In the genomic region with DNA sequence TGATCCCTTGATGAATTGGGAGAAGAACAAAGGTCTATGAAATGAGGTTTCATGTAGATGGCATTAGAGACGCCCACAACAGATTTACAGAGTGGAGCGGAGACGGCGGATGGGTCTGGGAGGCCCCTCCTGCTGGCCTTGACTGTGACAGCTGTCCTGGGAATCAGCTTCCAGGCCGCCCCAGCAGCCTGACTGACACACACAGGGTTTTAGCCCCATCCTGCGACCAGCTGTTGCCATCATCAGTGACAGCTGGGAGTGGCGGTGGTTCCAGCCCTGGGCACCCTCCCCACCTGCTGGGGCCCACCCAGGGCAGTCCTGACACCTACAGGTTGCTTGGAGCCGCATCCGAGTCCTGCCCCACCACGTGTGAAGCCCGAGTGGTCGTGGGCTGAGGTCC, we compare ENCODE assay signal across 28 cellular contexts.
A peak's percentile ranks its signal among the peaks of the same experiment; 100 is the strongest.
DNase-seq lines count a peak whose midpoint lies in the region; ATAC-seq and TF ChIP-seq lines count a peak whose summit lies in the region.
"Had no signal": no experiment of that assay in that cellular context is flagged by ENCODE, and none has a peak within 500 bp of the region (broad histone marks: within the 10 kb centered on the region; RNA-seq: fewer than 3 reads in every experiment).

No MANE protein-coding gene starts in this region.

- H2BK15ac ChIP-seq in H9 (ENCODE audit: low read depth, low read length) = no peak overlapping the region

- H4K5ac ChIP-seq in H9 (ENCODE audit: insufficient read length, low read depth, low read length) = no peak overlapping the region

- WGBS in H9 (ENCODE audit: extremely low coverage, insufficient read length, low lambda C conversion rate) = no CpG with 5 or more reads among the region's 12 CpGs

- DNase-seq in H9 (no peak), NCI-H69 (lab: John Stamatoyannopoulos, UW) (peak; percentile 47), glutamatergic neuron (peak; percentile 71), skeletal muscle cell (ENCODE audit: low read depth) (peak; percentile 54), dorsolateral prefrontal cortex (no peak)
- no peak for DNase-seq in CD4-positive, alpha-beta memory T cell
- DNase-seq: activated CD4-positive, alpha-beta memory T cell treated with anti-CD3 and anti-CD28 coated beads, Interleukin-2, amount 10 ng/mL, durations not matched to agents 7 days and 5 days; activated effector memory CD4-positive, alpha-beta T cell treated with Interleukin-2 at 50 U/mL for 16 hours; activated naive CD8-positive, alpha-beta T cell treated with anti-CD3 and anti-CD28 coated beads for 36 hours; C1 segment of cervical spinal cord; Calu3; caudate nucleus; HCEC 1CT; islet precursor cell; lower lobe of right lung; MG63; NCI-H1436; NCI-H748 treated with DMSO at 0.1 percent for 48 hours; OCI-M1; Right ventricle myocardium superior; stimulated activated CD4-positive, alpha-beta T cell treated with anti-CD3 and anti-CD28 coated beads, Interleukin-4, amount 100 ng/mL, for 24 hours; stimulated activated naive B cell treated with anti-CD40 and anti-IgM and Interleukin-4, amounts not matched to agents 10 μg/mL and 1 μg/mL and 100 μg/mL, for 72 hours had no signal

- no peak overlapping the region for H3K4me3 Mint-ChIP-seq in H9
- H3K4me3 Mint-ChIP-seq in glutamatergic neuron (ENCODE audit: unreplicated experiment) = peak overlapping the region; percentile 71
- no peak overlapping the region for H3K4me3 Mint-ChIP-seq in CD4-positive, alpha-beta memory T cell
- H3K4me3 Mint-ChIP-seq: activated CD4-positive, alpha-beta memory T cell treated with anti-CD3 and anti-CD28 coated beads, Interleukin-2, amount 10 ng/mL, durations not matched to agents 7 days and 5 days; activated naive CD8-positive, alpha-beta T cell treated with anti-CD3 and anti-CD28 coated beads for 36 hours; neural progenitor cell; stimulated activated naive B cell treated with anti-CD40 and anti-IgM and Interleukin-4, amounts not matched to agents 10 μg/mL and 1 μg/mL and 100 μg/mL, for 72 hours had no signal

- H2AK5ac ChIP-seq in H9 (ENCODE audit: insufficient read length, low read length) = no peak overlapping the region

- H3K79me2 ChIP-seq in H9 (ENCODE audit: insufficient read depth, low read length) = no peaks in the 10 kb centered on the region

- no peak overlapping the region for H3K18ac ChIP-seq in H9 (ENCODE audit: insufficient read length, low read depth, low read length)

- H3K9ac ChIP-seq in H9 (ENCODE audit: extremely low read depth, insufficient read length, low read length) = no peak overlapping the region
- H3K9ac ChIP-seq: neural progenitor cell had no signal

- H3K27ac Mint-ChIP-seq in H9 (peak overlapping the region; percentile 66 to 89 (median 85); a peak in 2 of 7 replicates), glutamatergic neuron (ENCODE audit: unreplicated experiment) (peak overlapping the region; percentile 90)
- no peak overlapping the region for H3K27ac Mint-ChIP-seq in CD4-positive, alpha-beta memory T cell
- H3K27ac Mint-ChIP-seq: activated CD4-positive, alpha-beta memory T cell treated with anti-CD3 and anti-CD28 coated beads, Interleukin-2, amount 10 ng/mL, durations not matched to agents 7 days and 5 days; activated naive CD8-positive, alpha-beta T cell treated with anti-CD3 and anti-CD28 coated beads for 36 hours; neural progenitor cell; progenitor cell of endocrine pancreas had no signal

- H3T11ph ChIP-seq in H9 (ENCODE audit: low read length) = no peak overlapping the region

- no peak overlapping the region for H3K4me2 ChIP-seq in H9 (ENCODE audit: insufficient read depth, insufficient read length, low read length)
- H3K4me2 ChIP-seq: neural progenitor cell had no signal

- H3K27me3 Mint-ChIP-seq in H9 (ENCODE audit: low read depth) (no peaks in the 10 kb centered on the region), glutamatergic neuron (ENCODE audit: unreplicated experiment) (peaks cover 9% of the 10 kb centered on the region)
- H3K27me3 Mint-ChIP-seq in CD4-positive, alpha-beta memory T cell = no peaks in the 10 kb centered on the region
- H3K27me3 Mint-ChIP-seq: activated CD4-positive, alpha-beta memory T cell treated with anti-CD3 and anti-CD28 coated beads, Interleukin-2, amount 10 ng/mL, durations not matched to agents 7 days and 5 days; activated naive CD8-positive, alpha-beta T cell treated with anti-CD3 and anti-CD28 coated beads for 36 hours; progenitor cell of endocrine pancreas had no signal

- H3K4me3 ChIP-seq in skeletal muscle cell (ENCODE audit: low read depth, low read length) = no peak overlapping the region
- no peak overlapping the region for H3K4me3 ChIP-seq in CD4-positive, alpha-beta memory T cell (ENCODE audit: low read length in 2 of 2)
- H3K4me3 ChIP-seq in dorsolateral prefrontal cortex = no peak overlapping the region
- H3K4me3 ChIP-seq: ascending aorta, K562, lower lobe of right lung, MG63, neural progenitor cell, thoracic aorta had no signal

- intact Hi-C loops in CD4-positive, alpha-beta memory T cell (cut with micrococcal nuclease) = no loop called here
- intact Hi-C loops in dorsolateral prefrontal cortex (cut with DNase I) = no loop called here

- no peak overlapping the region for H4K8ac ChIP-seq in H9 (replicated peaks; ENCODE audit: insufficient read length, low read depth, low read length)

- CTCF ChIA-PET in CD4-positive, alpha-beta memory T cell (lab: Charles Lee; ENCODE audit: partially characterized antibody) = no interaction called here

- no peak overlapping the region for H4K91ac ChIP-seq in H9 (ENCODE audit: insufficient read length, low read depth, low read length)

- H3K9me3 Mint-ChIP-seq in H9 (no peaks in the 10 kb centered on the region), glutamatergic neuron (ENCODE audit: unreplicated experiment) (peaks cover 17% of the 10 kb centered on the region)
- no peaks in the 10 kb centered on the region for H3K9me3 Mint-ChIP-seq in CD4-positive, alpha-beta memory T cell
- H3K9me3 Mint-ChIP-seq: activated CD4-positive, alpha-beta memory T cell treated with anti-CD3 and anti-CD28 coated beads, Interleukin-2, amount 10 ng/mL, durations not matched to agents 7 days and 5 days; activated naive CD8-positive, alpha-beta T cell treated with anti-CD3 and anti-CD28 coated beads for 36 hours; neural progenitor cell; stimulated activated naive B cell treated with anti-CD40 and anti-IgM and Interleukin-4, amounts not matched to agents 10 μg/mL and 1 μg/mL and 100 μg/mL, for 72 hours had no signal

- H3K4me1 ChIP-seq in H9 (ENCODE audit: insufficient read depth, low read length) = no peaks in the 10 kb centered on the region
- H3K4me1 ChIP-seq in CD4-positive, alpha-beta memory T cell (ENCODE audit: insufficient read depth, low read length) = no peaks in the 10 kb centered on the region
- H3K4me1 ChIP-seq: neural progenitor cell had no signal

- no peaks in the 10 kb centered on the region for H3K36me3 ChIP-seq in CD4-positive, alpha-beta memory T cell (ENCODE audit: insufficient read depth, low read length)
- H3K36me3 ChIP-seq: MG63, neural progenitor cell had no signal

- H3K9me3 ChIP-seq in H9 (ENCODE audit: control insufficient read depth, low read depth, low read length) = no peaks in the 10 kb centered on the region
- H3K9me3 ChIP-seq in CD4-positive, alpha-beta memory T cell (ENCODE audit: control insufficient read depth in 1 of 2, low read length in 2 of 2) = no peaks in the 10 kb centered on the region
- H3K9me3 ChIP-seq: ascending aorta, lower lobe of right lung, MG63, thoracic aorta had no signal

- POLR2A ChIA-PET in CD4-positive, alpha-beta memory T cell (lab: Charles Lee; ENCODE audit: partially characterized antibody) = no interaction called here

- TF ChIP-seq CTCF in H9 (conservative IDR thresholded peaks at IDR 0.05) (no peak), glutamatergic neuron (IDR thresholded peaks at IDR 0.05; ENCODE audit: partially characterized antibody, unreplicated experiment) (no peak), dorsolateral prefrontal cortex (IDR thresholded peaks at IDR 0.05 in 54 of 56, conservative IDR thresholded peaks at IDR 0.05 in 2 of 56; ENCODE audit: low read depth in 1 of 56, partially characterized antibody in 56 of 56) (no peak)

- no peak overlapping the region for H3K4ac ChIP-seq in H9 (ENCODE audit: low read depth, low read length)

- H4K20me1 ChIP-seq in H9 (ENCODE audit: control insufficient read depth, insufficient read depth, insufficient read length) = no peaks in the 10 kb centered on the region

- no peaks in the 10 kb centered on the region for H3K23me2 ChIP-seq in H9 (ENCODE audit: insufficient read length, low read depth, low read length, poor library complexity, severe bottlenecking)

- no peak overlapping the region for H3K27ac ChIP-seq in H9 (ENCODE audit: insufficient read length, low read depth, low read length)
- no peak overlapping the region for H3K27ac ChIP-seq in CD4-positive, alpha-beta memory T cell (ENCODE audit: low read depth, low read length)
- H3K27ac ChIP-seq in dorsolateral prefrontal cortex = no peak overlapping the region
- H3K27ac ChIP-seq: ascending aorta, lower lobe of right lung, neural progenitor cell, thoracic aorta had no signal

- H2BK5ac ChIP-seq in H9 (ENCODE audit: insufficient read length, low read length) = no peak overlapping the region

- H3K56ac ChIP-seq in H9 (ENCODE audit: insufficient read length, low read depth, low read length) = no peak overlapping the region

- no peak overlapping the region for H2BK120ac ChIP-seq in H9 (ENCODE audit: low read depth, low read length, poor library complexity, severe bottlenecking)

- no peak overlapping the region for H2BK12ac ChIP-seq in H9 (ENCODE audit: insufficient read length, low read depth, low read length)

- no peaks in the 10 kb centered on the region for H3K27me3 ChIP-seq in H9 (ENCODE audit: insufficient read depth, low read length)
- H3K27me3 ChIP-seq in CD4-positive, alpha-beta memory T cell (ENCODE audit: insufficient read depth, low read length) = no peaks in the 10 kb centered on the region
- H3K27me3 ChIP-seq in dorsolateral prefrontal cortex = no peaks in the 10 kb centered on the region
- H3K27me3 ChIP-seq: ascending aorta, MG63, neural progenitor cell had no signal

- H2BK20ac ChIP-seq in H9 (ENCODE audit: low read depth, low read length, poor library complexity, severe bottlenecking) = no peak overlapping the region

- ATAC-seq in HG03159 (IDR thresholded peaks at IDR 0.05; ENCODE audit: unreplicated experiment) = no peak
- ATAC-seq: K562; lower lobe of right lung; stimulated activated naive B cell treated with anti-CD40 and anti-IgM and Interleukin-4, amounts not matched to agents 10 μg/mL and 1 μg/mL and 100 μg/mL, for 72 hours had no signal

- no peak overlapping the region for H3K14ac ChIP-seq in H9 (ENCODE audit: insufficient read depth, low read length)

- no peak overlapping the region for H3K23ac ChIP-seq in H9 (ENCODE audit: insufficient read length, low read depth, low read length)

- no peak overlapping the region for H2AFZ ChIP-seq in H9 (ENCODE audit: low read length)
- H2AFZ ChIP-seq: neural progenitor cell had no signal

- H3K4me1 Mint-ChIP-seq in H9 (0 out of 4 replicates have a peak, but pooled peaks cover 0 to 2% of the 10 kb centered on the region in 2 experiments), glutamatergic neuron (ENCODE audit: low read depth, unreplicated experiment) (peaks cover 16% of the 10 kb centered on the region)
- no peaks in the 10 kb centered on the region for H3K4me1 Mint-ChIP-seq in CD4-positive, alpha-beta memory T cell
- H3K4me1 Mint-ChIP-seq: activated CD4-positive, alpha-beta memory T cell treated with anti-CD3 and anti-CD28 coated beads, Interleukin-2, amount 10 ng/mL, durations not matched to agents 7 days and 5 days; activated naive CD8-positive, alpha-beta T cell treated with anti-CD3 and anti-CD28 coated beads for 36 hours; stimulated activated naive B cell treated with anti-CD40 and anti-IgM and Interleukin-4, amounts not matched to agents 10 μg/mL and 1 μg/mL and 100 μg/mL, for 72 hours had no signal

- H3K79me1 ChIP-seq in H9 (ENCODE audit: insufficient read depth, low read depth, low read length, poor library complexity, severe bottlenecking) = no peaks in the 10 kb centered on the region

- H3K36me3 Mint-ChIP-seq in H9 (ENCODE audit: insufficient read depth in 1 of 3, low read depth in 3 of 3) = peaks cover 5 to 13% (median 8%) of the 10 kb centered on the region in 3 experiments; a peak in 5 of 7 replicates
- no peaks in the 10 kb centered on the region for H3K36me3 Mint-ChIP-seq in glutamatergic neuron (ENCODE audit: unreplicated experiment)
- no peaks in the 10 kb centered on the region for H3K36me3 Mint-ChIP-seq in CD4-positive, alpha-beta memory T cell
- H3K36me3 Mint-ChIP-seq: activated naive CD8-positive, alpha-beta T cell treated with anti-CD3 and anti-CD28 coated beads for 36 hours; stimulated activated naive B cell treated with anti-CD40 and anti-IgM and Interleukin-4, amounts not matched to agents 10 μg/mL and 1 μg/mL and 100 μg/mL, for 72 hours had no signal

Comparison
In these comparisons a context has a peak if more than half of its experiments do, and no peak if none do; other contexts are left out.
1. DNase-seq: peak in NCI-H69 (single experiment), glutamatergic neuron (single experiment) and skeletal muscle cell (single experiment); none in H9 (single experiment), CD4-positive, alpha-beta memory T cell (0 of 5) and dorsolateral prefrontal cortex (0 of 10).
2. H3K27ac Mint-ChIP-seq: peak in H9 (3 of 3) and glutamatergic neuron (single experiment); none in CD4-positive, alpha-beta memory T cell (0 of 7).